Comparison of ENCODE assay signal across 2 cellular contexts in genomic region chr12:93886533-93887511, GRCh38.
A peak's percentile ranks its signal among the peaks of the same experiment; 100 is the strongest.
TF ChIP-seq lines count a peak whose summit lies in the region.

No MANE protein-coding gene starts in this region.

TF ChIP-seq in HEK293, 187 proteins besides CTCF, POLR2A, EP300 and RAD21 (continued from another document and continues in another):
- TF ChIP-seq ZNF561 (tag by site-specific recombination; IDR thresholded peaks at IDR 0.05; ENCODE audit: borderline replicate concordance) (peak; percentile 60; the same call in 1 of the 2 replicates), OVOL3 (tag by site-specific recombination; IDR thresholded peaks at IDR 0.05) (no peak; the same call in 1 of the 2 replicates), KLF1 (tag by site-specific recombination; IDR thresholded peaks at IDR 0.05) (no peak; the same call in 1 of the 2 replicates), ZSCAN4 (tag by site-specific recombination; IDR thresholded peaks at IDR 0.05) (no peak), ZNF837 (tag by site-specific recombination; IDR thresholded peaks at IDR 0.05) (no peak), ZNF24 (tag by site-specific recombination; IDR thresholded peaks at IDR 0.05) (peak; percentile 83), GLI2 (tag by site-specific recombination; IDR thresholded peaks at IDR 0.05; ENCODE audit: borderline replicate concordance, low read depth) (peak; percentile 73), ZNF10 (tag by site-specific recombination; IDR thresholded peaks at IDR 0.05) (peak; percentile 80), ZNF26 (tag by site-specific recombination; IDR thresholded peaks at IDR 0.05) (no peak), SCRT1 (tag by site-specific recombination; IDR thresholded peaks at IDR 0.05; ENCODE audit: borderline replicate concordance) (no peak), TRIM28 (IDR thresholded peaks at IDR 0.05; ENCODE audit: borderline replicate concordance, low read length) (peak; percentile 65), ZNF629 (tag by site-specific recombination; IDR thresholded peaks at IDR 0.05) (0 out of 2 replicates have a peak, but pooled peaks have one; percentile 22), ZNF777 (tag by site-specific recombination; IDR thresholded peaks at IDR 0.05; ENCODE audit: borderline replicate concordance) (no peak), ZNF544 (tag by site-specific recombination; IDR thresholded peaks at IDR 0.05) (no peak), ZNF292 (tag by site-specific recombination; IDR thresholded peaks at IDR 0.05; ENCODE audit: borderline replicate concordance, low read depth) (no peak), ZNF692 (tag by site-specific recombination; IDR thresholded peaks at IDR 0.05) (peak; percentile 45; the same call in 1 of the 2 replicates), ZNF560 (tag by site-specific recombination; IDR thresholded peaks at IDR 0.05; ENCODE audit: borderline replicate concordance) (no peak), ZBTB10 (tag by site-specific recombination; IDR thresholded peaks at IDR 0.05) (no peak), ZNF626 (tag by site-specific recombination; IDR thresholded peaks at IDR 0.05) (no peak), ZNF2 (tag by site-specific recombination; IDR thresholded peaks at IDR 0.05) (no peak)

TF ChIP-seq in WTC11, 78 proteins besides CTCF, POLR2A, EP300 and RAD21 (continued from another document):
- TF ChIP-seq ZNF281 (CRISPR knock-in tag; IDR thresholded peaks at IDR 0.05) (no peak), KAT7 (CRISPR knock-in tag; IDR thresholded peaks at IDR 0.05; ENCODE audit: borderline replicate concordance) (no peak), ZMAT4 (CRISPR knock-in tag; IDR thresholded peaks at IDR 0.05) (no peak), MXD4 (CRISPR knock-in tag; IDR thresholded peaks at IDR 0.05; ENCODE audit: borderline replicate concordance) (no peak), ZNF671 (CRISPR knock-in tag; IDR thresholded peaks at IDR 0.05) (no peak), ZNF138 (CRISPR knock-in tag; conservative IDR thresholded peaks at IDR 0.05) (no peak)
